In the genomic region with DNA sequence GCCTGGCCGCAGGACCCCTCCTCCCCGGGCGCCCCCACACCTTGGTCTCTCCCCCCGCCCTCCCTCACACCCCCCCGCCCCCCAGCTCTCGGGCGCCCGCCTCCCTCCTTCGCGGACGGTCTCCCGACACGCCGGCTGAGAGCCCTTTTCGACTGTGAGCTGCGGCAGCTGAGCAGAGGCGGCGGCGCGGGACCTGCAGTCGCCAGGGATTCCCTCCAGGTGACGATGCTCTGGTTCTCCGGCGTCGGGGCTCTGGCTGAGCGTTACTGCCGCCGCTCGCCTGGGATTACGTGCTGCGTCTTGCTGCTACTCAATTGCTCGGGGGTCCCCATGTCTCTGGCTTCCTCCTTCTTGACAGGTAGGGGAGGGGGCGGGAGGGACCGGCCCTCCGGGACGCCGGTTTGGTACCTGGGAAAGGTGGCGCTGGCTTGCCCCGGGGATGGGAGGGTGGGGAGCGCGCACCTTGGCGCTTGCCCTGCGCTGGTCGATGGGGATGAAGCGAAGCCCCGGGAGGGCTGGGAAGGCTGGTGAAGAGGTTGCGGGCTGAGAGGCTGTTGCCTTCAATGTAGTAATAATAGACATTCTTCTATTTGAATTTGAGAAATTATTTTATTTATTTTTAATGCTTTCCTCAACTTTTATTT, we compare ENCODE assay signal across 8 cellular contexts. TPM values are rescaled to one million over a fixed set of nuclear protein-coding genes. Genes with fewer than 3 reads are reported as not detected.
A peak's percentile ranks its signal among the peaks of the same experiment; 100 is the strongest.
DNase-seq lines count a peak whose midpoint lies in the region; FAIRE-seq and TF ChIP-seq lines count a peak whose summit lies in the region.

A gene (plus strand): TSS at position 151 of the 644 bp plus-strand sequence. CDS start 75 bp downstream, at position 226.

- peak within 1 kb of the TSS; percentile 86 to 96 (median 93) for H3K4me3 Mint-ChIP-seq in brain

- peaks cover 0 to 3% (median 0%) of the 10 kb centered on the region in 5 experiments for H3K9me3 Mint-ChIP-seq in brain

- peak within 1 kb of the TSS in 4 of 5 experiments; percentile 16 to 70 (median 46) for H3K27ac Mint-ChIP-seq in brain

- H3K27ac ChIP-seq in small intestine (ENCODE audit: low read depth in 1 of 2, low read length in 1 of 2), result peak within 1 kb of the TSS in 1 of 2 donors; percentile 85

- no peak for FAIRE-seq in small intestine (lab: Jason Lieb, UNC)

- no peaks in the 10 kb centered on the region for H3K36me3 Mint-ChIP-seq in brain

- no peak for TF ChIP-seq CTCF in brain (conservative IDR thresholded peaks at IDR 0.05)

- H3K9me3 ChIP-seq in small intestine (ENCODE audit: control insufficient read depth, low read depth), result no peaks in the 10 kb centered on the region

- no peaks in the 10 kb centered on the region for H3K36me3 ChIP-seq in small intestine (ENCODE audit: control insufficient read depth in 2 of 2, insufficient read depth in 2 of 2, low read length in 2 of 2)

- peaks cover 39% of the 10 kb centered on the region for H3K27me3 Mint-ChIP-seq in brain

- H3K4me1 Mint-ChIP-seq in brain, result peaks cover 11% of the 10 kb centered on the region

- WGBS in small intestine, 3 donors, result 1 to 4% (median 3%) methylated on average over 26 to 44 of the region's 47 CpGs

- H3K27me3 ChIP-seq in small intestine (ENCODE audit: control insufficient read depth in 2 of 2, insufficient read depth in 2 of 2, low read length in 2 of 2), result peaks cover 0 to 5% of the 10 kb centered on the region in 2 donors

- H3K4me1 ChIP-seq in small intestine (ENCODE audit: control insufficient read depth in 2 of 2, insufficient read depth in 1 of 2, low read depth in 1 of 2, low read length in 1 of 2), result no peaks in the 10 kb centered on the region

- DNase-seq in NCI-H1694 treated with DMSO at 0.1 percent for 48 hours (lab: John Stamatoyannopoulos, UW), result peak; percentile 21
- no peak for DNase-seq in NCI-H1694 (lab: John Stamatoyannopoulos, UW)
- peak; percentile 9 for DNase-seq in NCI-H2196 treated with DMSO at 0.1 percent for 48 hours (lab: John Stamatoyannopoulos, UW; ENCODE audit: unreplicated experiment)
- DNase-seq in iPS-NIHi7 (ENCODE audit: extremely low spot score), result peak; percentile 74
- DNase-seq in small intestine, result peak; percentile 11
- no peak for DNase-seq in NK-92 (lab: John Stamatoyannopoulos, UW; ENCODE audit: unreplicated experiment)
- DNase-seq in SKM-1 treated with dmso at 0.1 percent for 144 hours (lab: John Stamatoyannopoulos, UW; ENCODE audit: unreplicated experiment), result no peak

- peak within 1 kb of the TSS; percentile 42 to 57 for H3K4me3 ChIP-seq in small intestine (ENCODE audit: low read depth in 1 of 2, low read length in 2 of 2)

RNA-seq across cellular contexts. Expression of the gene that starts here (rescaled TPM):
- polyA plus RNA-seq in brain (ENCODE audit: insufficient read depth, low read depth, low replicate concordance) (2.1 TPM), small intestine (1 to 10 TPM in 2 of 3 donors, not detected in 1; 1.1 to 1.2 TPM)

Comparison
In these comparisons a context has a peak if more than half of its experiments do, and no peak if none do; other contexts are left out.
1. DNase-seq: peak in NCI-H1694 treated with DMSO at 0.1 percent for 48 hours (single experiment), NCI-H2196 treated with DMSO at 0.1 percent for 48 hours (single experiment), iPS-NIHi7 (single experiment) and small intestine (single experiment); none in NCI-H1694 (single experiment), NK-92 (single experiment) and SKM-1 treated with dmso at 0.1 percent for 144 hours (single experiment).